Comparison of ENCODE assay signal across 29 cellular contexts in the genomic region with DNA sequence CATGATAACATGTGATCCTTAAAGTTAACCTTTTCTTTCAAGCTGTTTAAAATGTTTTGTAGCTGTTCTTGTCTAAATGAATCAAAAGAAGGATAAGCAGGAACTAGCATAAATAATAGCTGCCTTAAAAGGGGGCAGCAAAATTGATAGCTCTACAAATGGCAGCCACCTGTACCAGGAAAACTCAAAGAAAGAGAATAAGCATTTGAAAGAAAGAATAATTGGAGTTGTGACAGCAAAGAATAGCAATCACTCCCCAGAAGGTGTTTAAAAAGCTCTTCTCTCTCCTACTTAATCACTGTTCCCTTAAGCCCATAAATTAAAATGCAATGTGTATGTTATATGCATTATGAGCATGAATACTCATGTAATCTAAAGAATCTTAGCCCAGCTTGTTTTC.
"Had no signal": no experiment of that assay in that cellular context is flagged by ENCODE, and none has a peak within 500 bp of the region (broad histone marks: within the 10 kb centered on the region; RNA-seq: fewer than 3 reads in every experiment).

No MANE protein-coding gene starts in this region.

- H3K4me3 ChIP-seq: left ventricle myocardium inferior, lung, mucosa of descending colon, pancreas, prostate gland, skin epidermis, suprapubic skin, thoracic aorta, tibial artery, upper lobe of right lung had no signal

- H3K36me3 Mint-ChIP-seq: immature natural killer cell; naive thymus-derived CD4-positive, alpha-beta T cell; natural killer cell treated with Interleukin-12 subunit alpha and Interleukin-12 subunit beta and Interleukin-15 and Interleukin-18, amount 100 ng/mL, for 72 hours; stimulated activated naive B cell treated with anti-CD40 and anti-IgM and Interleukin-4, amounts not matched to agents 10 μg/mL and 1 μg/mL and 100 μg/mL, for 72 hours had no signal

- H3K27me3 Mint-ChIP-seq: stimulated activated naive B cell treated with anti-CD40 and anti-IgM and Interleukin-4, amounts not matched to agents 10 μg/mL and 1 μg/mL and 100 μg/mL, for 72 hours had no signal

- H3K27ac ChIP-seq: left ventricle myocardium inferior, pancreas, prostate gland, skin epidermis, suprapubic skin, thoracic aorta, tibial artery, upper lobe of right lung had no signal

- ATAC-seq: mucosa of descending colon; naive thymus-derived CD4-positive, alpha-beta T cell; natural killer cell treated with Interleukin-12 subunit alpha and Interleukin-12 subunit beta and Interleukin-15 and Interleukin-18, amount 100 ng/mL, for 72 hours; pancreas; right cardiac atrium; sciatic nerve; stimulated activated naive B cell treated with anti-CD40 and anti-IgM and Interleukin-4, amounts not matched to agents 10 μg/mL and 1 μg/mL and 100 μg/mL, for 72 hours; stimulated activated naive CD8-positive, alpha-beta T cell treated with anti-CD3 and anti-CD28 coated beads, Interleukin-15, Interleukin-2, amounts not matched to agents 100 U/mL and 50 U/mL, for 24 hours; upper lobe of right lung had no signal

- H3K9me3 ChIP-seq: left ventricle myocardium inferior, mucosa of descending colon, pancreas, prostate gland, suprapubic skin, thoracic aorta, tibial artery, upper lobe of right lung had no signal

- H3K4me3 Mint-ChIP-seq: immature natural killer cell; naive thymus-derived CD4-positive, alpha-beta T cell; natural killer cell treated with Interleukin-12 subunit alpha and Interleukin-12 subunit beta and Interleukin-15 and Interleukin-18, amount 100 ng/mL, for 72 hours; stimulated activated naive B cell treated with anti-CD40 and anti-IgM and Interleukin-4, amounts not matched to agents 10 μg/mL and 1 μg/mL and 100 μg/mL, for 72 hours had no signal

- H3K27me3 ChIP-seq: pancreas, suprapubic skin, tibial artery, upper lobe of right lung had no signal

- H3K27ac Mint-ChIP-seq: immature natural killer cell; naive thymus-derived CD4-positive, alpha-beta T cell; natural killer cell treated with Interleukin-12 subunit alpha and Interleukin-12 subunit beta and Interleukin-15 and Interleukin-18, amount 100 ng/mL, for 72 hours; stimulated activated naive B cell treated with anti-CD40 and anti-IgM and Interleukin-4, amounts not matched to agents 10 μg/mL and 1 μg/mL and 100 μg/mL, for 72 hours had no signal

- FAIRE-seq: islet of Langerhans, pancreas, urothelium cell line had no signal

- DNase-seq: hippocampal formation; immature natural killer cell; left ventricle myocardium inferior; mesendoderm; midbrain; mucosa of descending colon; naive thymus-derived CD4-positive, alpha-beta T cell; nucleus accumbens; pancreas; retina; right cardiac atrium; stimulated activated CD4-positive, alpha-beta T cell treated with anti-CD3 and anti-CD28 coated beads, Interleukin-12 subunit alpha, Interleukin-12 subunit beta, amount 100 ng/mL, for 4 hours; stimulated activated CD4-positive, alpha-beta T cell treated with anti-CD3 and anti-CD28 coated beads, Interleukin-15, amount 100 ng/mL, for 24 hours; stimulated activated CD4-positive, alpha-beta T cell treated with anti-CD3 and anti-CD28 coated beads, Interleukin-2, amount 100 ng/mL, for 24 hours; stimulated activated CD4-positive, alpha-beta T cell treated with anti-CD3 and anti-CD28 coated beads, Interleukin-4, amount 100 ng/mL, for 1 hour; stimulated activated naive B cell treated with anti-CD40 and anti-IgM and Interleukin-4, amounts not matched to agents 10 μg/mL and 1 μg/mL and 100 μg/mL, for 72 hours; stimulated activated naive CD8-positive, alpha-beta T cell treated with anti-CD3 and anti-CD28 coated beads, Interleukin-15, Interleukin-2, amounts not matched to agents 100 U/mL and 50 U/mL, for 24 hours; tibial artery; trophoblast cell; upper lobe of right lung had no signal

- H3K36me3 ChIP-seq: left ventricle myocardium inferior, pancreas, prostate gland, suprapubic skin, thoracic aorta, tibial artery, upper lobe of right lung had no signal

- H3K4me1 ChIP-seq: left ventricle myocardium inferior, prostate gland, suprapubic skin, upper lobe of right lung had no signal

- H3K4me1 Mint-ChIP-seq: naive thymus-derived CD4-positive, alpha-beta T cell; stimulated activated naive B cell treated with anti-CD40 and anti-IgM and Interleukin-4, amounts not matched to agents 10 μg/mL and 1 μg/mL and 100 μg/mL, for 72 hours had no signal

- H3K9me3 Mint-ChIP-seq: stimulated activated naive B cell treated with anti-CD40 and anti-IgM and Interleukin-4, amounts not matched to agents 10 μg/mL and 1 μg/mL and 100 μg/mL, for 72 hours had no signal
